In the genomic region with DNA sequence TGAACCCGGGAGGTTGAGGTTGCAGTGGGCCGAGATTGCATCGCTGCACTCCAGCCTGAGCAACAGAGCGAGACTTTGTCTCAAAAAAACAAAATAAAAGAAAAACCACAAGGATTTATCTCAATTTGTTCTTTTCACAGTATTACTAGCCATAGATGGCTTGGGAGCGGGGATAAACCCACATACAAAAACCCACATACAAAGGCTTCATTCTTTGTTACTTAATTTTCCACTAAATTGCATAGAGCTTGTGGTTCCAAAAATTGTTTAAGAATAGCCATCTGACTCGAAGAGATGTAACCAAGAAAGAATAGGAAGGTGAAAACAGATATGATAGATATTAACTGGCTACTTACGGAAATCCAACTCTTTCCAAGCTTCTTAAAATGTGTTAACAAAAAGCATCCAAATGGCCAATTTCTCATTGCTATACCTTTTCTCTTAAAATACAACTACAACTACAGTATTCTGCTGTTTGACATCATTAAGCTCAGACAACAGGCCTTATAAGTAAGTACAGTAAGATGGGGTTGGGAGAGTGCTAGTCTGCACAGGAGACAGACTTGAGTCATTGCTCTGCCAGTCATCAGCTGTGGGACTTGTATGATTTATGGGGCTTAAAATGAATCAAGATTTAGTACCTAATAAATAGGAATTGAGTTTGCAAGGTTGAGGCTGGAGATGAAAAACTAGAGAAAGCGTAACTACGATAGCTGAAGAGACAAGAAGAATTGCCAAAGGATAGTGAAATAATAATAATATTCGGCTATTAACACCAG, we compare ENCODE assay signal across 26 cellular contexts.
DNase-seq lines count a peak whose midpoint lies in the region; ATAC-seq, FAIRE-seq and TF ChIP-seq lines count a peak whose summit lies in the region.
"Had no signal": no experiment of that assay in that cellular context is flagged by ENCODE, and none has a peak within 500 bp of the region (broad histone marks: within the 10 kb centered on the region; RNA-seq: fewer than 3 reads in every experiment).

No MANE protein-coding gene starts in this region.

- H2BK120ac ChIP-seq in mesendoderm (ENCODE audit: low read depth, low read length): no peak overlapping the region

- no peak overlapping the region for H3K9ac ChIP-seq in mesendoderm (ENCODE audit: low read length)
- H3K9ac ChIP-seq: KMS-11 had no signal

- H4K8ac ChIP-seq in mesendoderm (ENCODE audit: low read depth, low read length): no peak overlapping the region

- no peaks in the 10 kb centered on the region for H3K9me3 Mint-ChIP-seq in HFFc6
- H3K9me3 Mint-ChIP-seq: activated naive CD4-positive, alpha-beta T cell treated with anti-CD3 and anti-CD28 coated beads, Interleukin-2, amount 10 ng/mL, durations not matched to agents 7 days and 5 days; natural killer cell had no signal

- no peak overlapping the region for H2AK5ac ChIP-seq in mesendoderm (ENCODE audit: low read length)

- no peaks in the 10 kb centered on the region; the same call in 1 of the 2 replicates for H3K27me3 Mint-ChIP-seq in HFFc6 (ENCODE audit: insufficient read depth)
- H3K27me3 Mint-ChIP-seq: activated CD4-positive, alpha-beta memory T cell treated with anti-CD3 and anti-CD28 coated beads, Interleukin-2, amount 10 ng/mL, durations not matched to agents 7 days and 5 days; activated naive CD4-positive, alpha-beta T cell treated with anti-CD3 and anti-CD28 coated beads, Interleukin-2, amount 10 ng/mL, durations not matched to agents 7 days and 5 days had no signal

- H3K27ac Mint-ChIP-seq in HFFc6: no peak overlapping the region
- H3K27ac Mint-ChIP-seq: activated CD4-positive, alpha-beta memory T cell treated with anti-CD3 and anti-CD28 coated beads, Interleukin-2, amount 10 ng/mL, durations not matched to agents 7 days and 5 days; activated naive CD4-positive, alpha-beta T cell treated with anti-CD3 and anti-CD28 coated beads, Interleukin-2, amount 10 ng/mL, durations not matched to agents 7 days and 5 days; natural killer cell had no signal

- no peak overlapping the region for H3K56ac ChIP-seq in mesendoderm (ENCODE audit: low read length)

- H3K4me3 ChIP-seq in A549 (no peak overlapping the region), bronchial epithelial cell (ENCODE audit: low read depth, low read length) (no peak overlapping the region), mesendoderm (ENCODE audit: low read length) (no peak overlapping the region)
- H3K4me3 ChIP-seq: ascending aorta, skin epidermis, stomach had no signal

- no peak overlapping the region for H4K5ac ChIP-seq in mesendoderm (ENCODE audit: low read length)

- no peak for FAIRE-seq in A549 (lab: Jason Lieb, UNC)
- no peak for FAIRE-seq in bronchial epithelial cell (lab: Jason Lieb, UNC)
- FAIRE-seq: GM12891 had no signal

- TF ChIP-seq RAD21 in A549 (conservative IDR thresholded peaks at IDR 0.05 in 1 of 2, IDR thresholded peaks at IDR 0.05 in 1 of 2): no peak

- peaks cover 1% of the 10 kb centered on the region; the same call in 1 of the 2 replicates for H3K36me3 Mint-ChIP-seq in HFFc6 (ENCODE audit: low read depth)
- H3K36me3 Mint-ChIP-seq: activated naive CD4-positive, alpha-beta T cell treated with anti-CD3 and anti-CD28 coated beads, Interleukin-2, amount 10 ng/mL, durations not matched to agents 7 days and 5 days; natural killer cell had no signal

- H3K79me1 ChIP-seq in mesendoderm (ENCODE audit: low read length): no peaks in the 10 kb centered on the region

- TF ChIP-seq CTCF in A549 (IDR thresholded peaks at IDR 0.05) (no peak), HFFc6 (IDR thresholded peaks at IDR 0.05) (no peak), bronchial epithelial cell (IDR thresholded peaks at IDR 0.05; ENCODE audit: insufficient read depth, low read length, severe bottlenecking) (no peak)

- no peaks in the 10 kb centered on the region for H3K9me3 ChIP-seq in A549
- H3K9me3 ChIP-seq: ascending aorta, stomach had no signal

- no peak overlapping the region for H3K23ac ChIP-seq in mesendoderm (ENCODE audit: low read length)

- ATAC-seq in A549 (peak in 1 of 2 experiments; percentile 59; a peak in 2 of 6 replicates), GM19452 (IDR thresholded peaks at IDR 0.05; ENCODE audit: unreplicated experiment) (no peak), GM18517 (IDR thresholded peaks at IDR 0.05; ENCODE audit: unreplicated experiment) (no peak)
- ATAC-seq: natural killer cell had no signal

- no peak for TF ChIP-seq POLR2A in A549 (IDR thresholded peaks at IDR 0.05; ENCODE audit: low read length)

- H3K4me1 ChIP-seq in A549 (peaks cover 33% of the 10 kb centered on the region; the same call in 2 of the 3 replicates), mesendoderm (ENCODE audit: control insufficient read depth, low read depth, low read length) (peaks cover 8% of the 10 kb centered on the region)
- H3K4me1 ChIP-seq: ascending aorta, stomach had no signal

- no peaks in the 10 kb centered on the region for H3K36me3 ChIP-seq in bronchial epithelial cell (ENCODE audit: control insufficient read depth, insufficient read depth, low read length)
- no peaks in the 10 kb centered on the region for H3K36me3 ChIP-seq in mesendoderm (ENCODE audit: control insufficient read depth, insufficient read depth, low read length)
- H3K36me3 ChIP-seq: ascending aorta, stomach had no signal

- H3K4me1 Mint-ChIP-seq in HFFc6 (ENCODE audit: low read depth): peaks cover 21% of the 10 kb centered on the region
- H3K4me1 Mint-ChIP-seq: activated naive CD4-positive, alpha-beta T cell treated with anti-CD3 and anti-CD28 coated beads, Interleukin-2, amount 10 ng/mL, durations not matched to agents 7 days and 5 days had no signal

- H3K27me3 ChIP-seq in bronchial epithelial cell (ENCODE audit: control insufficient read depth, insufficient read depth, low read length) (no peaks in the 10 kb centered on the region), mesendoderm (ENCODE audit: insufficient read depth, low read length, poor library complexity) (no peaks in the 10 kb centered on the region)
- H3K27me3 ChIP-seq: ascending aorta, stomach had no signal

- DNase-seq in A549 (ENCODE audit: low read depth in 1 of 2, low spot score in 1 of 2): peak in 1 of 2 experiments; percentile 29
- DNase-seq in HFFc6: peak; percentile 23
- DNase-seq in bronchial epithelial cell (ENCODE audit: low read depth): peak; percentile 39
- DNase-seq in mesendoderm: no peak
- no peak for DNase-seq in NOMO-1 treated with dmso at 0.1 percent for 144 hours (lab: John Stamatoyannopoulos, UW; ENCODE audit: unreplicated experiment)
- no peak for DNase-seq in NCI-H774 (lab: John Stamatoyannopoulos, UW)
- DNase-seq: activated CD4-positive, alpha-beta memory T cell treated with anti-CD3 and anti-CD28 coated beads, Interleukin-2, amount 10 ng/mL, durations not matched to agents 7 days and 5 days; activated naive CD4-positive, alpha-beta T cell treated with anti-CD3 and anti-CD28 coated beads, Interleukin-2, amount 10 ng/mL, durations not matched to agents 7 days and 5 days; activated T-cell treated with anti-CD3 and anti-CD28 coated beads, Interleukin-2, amount 50 U/mL, for 1 hour; C1 segment of cervical spinal cord; DMS153; mesenchymal stem cell; natural killer cell; NCI-H1092; NCI-H2081 treated with DMSO at 0.1 percent for 48 hours; NCI-H510A treated with DMSO at 0.1 percent for 48 hours; SIG-M5; stimulated activated CD4-positive, alpha-beta T cell treated with anti-CD3 and anti-CD28 coated beads, Interleukin-4, amount 100 ng/mL, for 1 hour; stomach; T-helper 2 cell had no signal

- H3K4me2 ChIP-seq in A549 (peak overlapping the region; percentile 29; the same call in 1 of the 3 replicates), mesendoderm (ENCODE audit: low read length) (no peak overlapping the region)
- H3K4me2 ChIP-seq: KMS-11 had no signal

- H3K4me3 Mint-ChIP-seq in HFFc6: no peak overlapping the region
- H3K4me3 Mint-ChIP-seq: activated CD4-positive, alpha-beta memory T cell treated with anti-CD3 and anti-CD28 coated beads, Interleukin-2, amount 10 ng/mL, durations not matched to agents 7 days and 5 days; activated naive CD4-positive, alpha-beta T cell treated with anti-CD3 and anti-CD28 coated beads, Interleukin-2, amount 10 ng/mL, durations not matched to agents 7 days and 5 days; natural killer cell had no signal

- H2BK15ac ChIP-seq in mesendoderm (replicated peaks; ENCODE audit: low read depth): no peak overlapping the region

- POLR2A ChIA-PET in A549 (lab: Yijun Ruan, JAX): interaction anchor here (1.0 kb wide), 1 partner anchor 38 kb away, joined by 3 read pairs; no protein-coding TSS in a partner anchor

- H3K18ac ChIP-seq in mesendoderm (ENCODE audit: low read length): peak overlapping the region; percentile 56

- H3K27ac ChIP-seq in A549 (no peak overlapping the region), mesendoderm (ENCODE audit: low read depth, low read length) (no peak overlapping the region)
- H3K27ac ChIP-seq: ascending aorta, KMS-11, skin epidermis, stomach had no signal

- 91% methylated on average over 10 of the region's 10 CpGs for WGBS in A549 (ENCODE audit: missing lambda C conversion rate)
- no CpG with 5 or more reads among the region's 10 CpGs for WGBS in mesendoderm (ENCODE audit: extremely low coverage, insufficient coverage, low lambda C conversion rate)

- TF ChIP-seq EP300 in A549 (IDR thresholded peaks at IDR 0.05): no peak

- no peak overlapping the region for H2BK5ac ChIP-seq in mesendoderm (ENCODE audit: low read length)

- CTCF ChIA-PET in A549 (lab: Yijun Ruan, JAX): interaction anchor here (1.2 kb wide), 1 partner anchor 56 kb away, joined by 3 read pairs; no protein-coding TSS in a partner anchor

- H3K79me2 ChIP-seq in mesendoderm (ENCODE audit: control insufficient read depth, insufficient read depth, low read length): no peaks in the 10 kb centered on the region

- no peak overlapping the region for H3K4ac ChIP-seq in mesendoderm (ENCODE audit: low read depth, low read length)

TF ChIP-seq in A549, 52 proteins besides CTCF, POLR2A, EP300 and RAD21:
- TF ChIP-seq, protein P1, sequence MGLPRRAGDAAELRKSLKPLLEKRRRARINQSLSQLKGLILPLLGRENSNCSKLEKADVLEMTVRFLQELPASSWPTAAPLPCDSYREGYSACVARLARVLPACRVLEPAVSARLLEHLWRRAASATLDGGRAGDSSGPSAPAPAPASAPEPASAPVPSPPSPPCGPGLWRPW (IDR thresholded peaks at IDR 0.05): no peak
- TF ChIP-seq HOXB13 (CRISPR knock-in tag; IDR thresholded peaks at IDR 0.05; ENCODE audit: low read depth) (no peak), CHD4 (IDR thresholded peaks at IDR 0.05; ENCODE audit: borderline replicate concordance) (no peak), KDM1A (IDR thresholded peaks at IDR 0.05; ENCODE audit: low read depth) (no peak), RNF2 (IDR thresholded peaks at IDR 0.05; ENCODE audit: borderline replicate concordance, low read depth) (no peak), PHF8 (IDR thresholded peaks at IDR 0.05; ENCODE audit: borderline replicate concordance, low read depth) (no peak), CHD2 (IDR thresholded peaks at IDR 0.05; ENCODE audit: low read length, partially characterized antibody) (no peak), ZC3H11A (IDR thresholded peaks at IDR 0.05) (no peak), ZFP36 (IDR thresholded peaks at IDR 0.05; ENCODE audit: borderline replicate concordance, partially characterized antibody) (no peak), HOXB5 (CRISPR knock-in tag; IDR thresholded peaks at IDR 0.05) (no peak)

Comparison
In these comparisons a context has a peak if more than half of its experiments do, and no peak if none do; other contexts are left out.
1. DNase-seq: peak in HFFc6 (single experiment) and bronchial epithelial cell (single experiment); none in mesendoderm (single experiment), NOMO-1 treated with dmso at 0.1 percent for 144 hours (single experiment) and NCI-H774 (single experiment).